In the genomic region with DNA sequence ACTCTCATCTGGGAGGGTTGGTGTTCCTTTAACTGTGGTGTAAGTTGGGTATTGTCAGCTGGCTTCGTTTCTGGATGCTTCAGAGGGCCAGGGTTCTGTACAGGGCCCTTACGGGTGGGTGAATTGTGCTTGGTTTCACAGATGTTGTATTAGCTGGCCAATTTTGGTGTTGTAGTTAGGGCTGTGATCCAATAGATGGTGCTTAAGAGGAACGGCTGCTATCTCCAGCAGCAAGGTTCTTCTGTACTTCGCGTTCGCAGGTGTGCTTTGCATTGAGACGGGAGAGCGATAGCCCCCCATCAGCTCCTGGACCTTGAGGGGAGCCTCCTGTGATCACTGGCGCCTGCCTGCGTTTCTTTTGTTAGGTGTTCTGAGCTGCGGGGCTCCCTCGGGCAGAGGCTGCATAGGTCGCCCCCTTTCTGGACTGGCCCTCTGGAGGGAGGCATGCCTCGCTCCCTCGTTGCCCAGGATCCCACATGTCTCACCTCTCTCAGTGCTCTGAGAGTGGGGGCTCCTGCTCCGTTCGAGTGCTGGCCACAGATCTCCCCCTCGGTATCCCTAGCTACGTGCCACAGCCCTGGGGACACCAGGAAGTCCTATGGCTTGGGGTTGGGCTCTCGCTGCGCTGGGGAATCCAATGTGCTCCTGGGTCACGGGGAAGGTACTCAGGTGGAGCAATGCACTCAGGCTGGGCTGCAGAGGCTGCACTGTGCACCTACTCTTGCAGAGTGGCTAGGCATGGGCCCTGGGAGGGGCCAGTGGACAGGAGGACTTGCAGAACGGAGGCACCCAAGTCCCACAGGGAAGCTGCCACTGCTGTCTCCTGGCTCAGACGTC, we compare ENCODE assay signal across 8 cellular contexts. TPM values are rescaled to one million over a fixed set of nuclear protein-coding genes. Genes with fewer than 3 reads are reported as not detected.
DNase-seq lines count a peak whose midpoint lies in the region; ATAC-seq, FAIRE-seq and TF ChIP-seq lines count a peak whose summit lies in the region.

No MANE protein-coding gene starts in this region.

- intact Hi-C loops in right cardiac atrium (cut with DNase I), result no loop called here

- H3K27ac ChIP-seq in right cardiac atrium (ENCODE audit: low read length), result peak overlapping the region; percentile 33

- FAIRE-seq in H54 (lab: Jason Lieb, UNC), result no peak

- H3K36me3 Mint-ChIP-seq in activated naive CD4-positive, alpha-beta T cell treated with anti-CD3 and anti-CD28 coated beads, Interleukin-2, amount 50 U/mL, for 72 hours, result peaks cover 0 to 6% of the 10 kb centered on the region in 2 donors

- H3K27me3 ChIP-seq in right cardiac atrium (ENCODE audit: control insufficient read depth, insufficient read depth), result no peaks in the 10 kb centered on the region

- TF ChIP-seq POLR2A in H54 (IDR thresholded peaks at IDR 0.05; ENCODE audit: low read depth, low read length), result no peak

- in situ Hi-C loops in ACHN (cut with HindIII; ENCODE audit: low pct_ligation_motif_present, low pct_unique_long_range_greater_than_20kb, low sequenced_read_pairs), result no loop called here

- peak overlapping the region; percentile 39 for H3K4me3 ChIP-seq in right cardiac atrium (ENCODE audit: low read length)

- H3K4me1 ChIP-seq in right cardiac atrium (ENCODE audit: control insufficient read depth, insufficient read depth, low read length), result peaks cover 3% of the 10 kb centered on the region

- no peaks in the 10 kb centered on the region for H3K9me3 ChIP-seq in right cardiac atrium (ENCODE audit: control insufficient read depth, low read length)

- H3K27ac Mint-ChIP-seq in activated naive CD4-positive, alpha-beta T cell treated with anti-CD3 and anti-CD28 coated beads, Interleukin-2, amount 50 U/mL, for 72 hours, result peak overlapping the region in 1 of 2 donors; percentile 87

- no peaks in the 10 kb centered on the region for H3K9me3 Mint-ChIP-seq in activated naive CD4-positive, alpha-beta T cell treated with anti-CD3 and anti-CD28 coated beads, Interleukin-2, amount 50 U/mL, for 72 hours

- peak; percentile 39 for ATAC-seq in HG02973 (IDR thresholded peaks at IDR 0.05; ENCODE audit: unreplicated experiment)
- ATAC-seq in activated naive CD4-positive, alpha-beta T cell treated with anti-CD3 and anti-CD28 coated beads, Interleukin-2, amount 50 U/mL, for 72 hours, result peak; percentile 49 to 61
- peak; percentile 17 to 34 for ATAC-seq in right cardiac atrium

- TF ChIP-seq CTCF in GM12873 (IDR thresholded peaks at IDR 0.05; ENCODE audit: insufficient read depth, low read depth, low read length, missing control alignments), result peak; percentile 31

- DNase-seq in ACHN (peak; percentile 46), NCI-H524 treated with DMSO at 0.1 percent for 48 hours (lab: John Stamatoyannopoulos, UW) (peak; percentile 34), right cardiac atrium (peak in 1 of 3 donors; percentile 15), renal cortical epithelial cell (ENCODE audit: low read depth) (peak; percentile 45), H54 (ENCODE audit: insufficient read length, low spot score) (no peak)
- DNase-seq in activated naive CD4-positive, alpha-beta T cell treated with anti-CD3 and anti-CD28 coated beads, Interleukin-2, amount 50 U/mL, for 72 hours (ENCODE audit: low spot score in 2 of 2), result peak in 1 of 2 donors; percentile 58

- 29% methylated on average over 24 of the region's 24 CpGs for WGBS in right cardiac atrium

RNA-seq across cellular contexts. Expression of gene PRDM7, which starts 0.8 kb away (rescaled TPM):
- total RNA-seq in activated naive CD4-positive, alpha-beta T cell treated with anti-CD3 and anti-CD28 coated beads, Interleukin-2, amount 50 U/mL, for 72 hours, result not detected
- not detected for total RNA-seq in right cardiac atrium
- not detected for polyA plus RNA-seq in right cardiac atrium
- not detected in 2 replicates for total RNA-seq in renal cortical epithelial cell

RNA-seq across cellular contexts. Expression of gene DBNDD1, which starts 58.7 kb away (rescaled TPM):
- total RNA-seq in activated naive CD4-positive, alpha-beta T cell treated with anti-CD3 and anti-CD28 coated beads, Interleukin-2, amount 50 U/mL, for 72 hours, result 1 to 10 TPM in 1 of 2 donors, under 1 TPM in 1; 0.50 to 1.1 TPM
- total RNA-seq in right cardiac atrium, result 1 to 10 TPM; 1.7 to 2.5 (median 2.0) TPM
- polyA plus RNA-seq in right cardiac atrium, result 2.3 TPM
- 14.4 and 24.2 TPM in 2 replicates for total RNA-seq in renal cortical epithelial cell
